ENCODE assay signal across 2 cellular contexts in genomic region chr3:109115451-109115850, GRCh38.
TF ChIP-seq lines count a peak whose summit lies in the region.

No MANE protein-coding gene starts in this region.

TF ChIP-seq in GM23338, 12 proteins besides CTCF, POLR2A, EP300 and RAD21:
- TF ChIP-seq REST (IDR thresholded peaks at IDR 0.05; ENCODE audit: unreplicated experiment) (no peak), JUNB (IDR thresholded peaks at IDR 0.05; ENCODE audit: unreplicated experiment) (no peak), CREB1 (CRISPR knock-in tag; IDR thresholded peaks at IDR 0.05; ENCODE audit: low read depth) (no peak), ETS1 (IDR thresholded peaks at IDR 0.05) (no peak), POLR2AphosphoS5 (IDR thresholded peaks at IDR 0.05; ENCODE audit: low read depth) (no peak), STAT1 (IDR thresholded peaks at IDR 0.05; ENCODE audit: unreplicated experiment) (no peak), NANOG (IDR thresholded peaks at IDR 0.05; ENCODE audit: borderline replicate concordance) (no peak), EZH2 (IDR thresholded peaks at IDR 0.05; ENCODE audit: low read depth, unreplicated experiment) (no peak), ZNF331 (CRISPR knock-in tag; IDR thresholded peaks at IDR 0.05; ENCODE audit: low read depth) (no peak)
TF ChIP-seq in GM23338: peak in this region for 0.

TF ChIP-seq in SK-N-SH, 30 proteins besides CTCF, POLR2A, EP300 and RAD21 (continued from another document):
- TF ChIP-seq, protein P1, sequence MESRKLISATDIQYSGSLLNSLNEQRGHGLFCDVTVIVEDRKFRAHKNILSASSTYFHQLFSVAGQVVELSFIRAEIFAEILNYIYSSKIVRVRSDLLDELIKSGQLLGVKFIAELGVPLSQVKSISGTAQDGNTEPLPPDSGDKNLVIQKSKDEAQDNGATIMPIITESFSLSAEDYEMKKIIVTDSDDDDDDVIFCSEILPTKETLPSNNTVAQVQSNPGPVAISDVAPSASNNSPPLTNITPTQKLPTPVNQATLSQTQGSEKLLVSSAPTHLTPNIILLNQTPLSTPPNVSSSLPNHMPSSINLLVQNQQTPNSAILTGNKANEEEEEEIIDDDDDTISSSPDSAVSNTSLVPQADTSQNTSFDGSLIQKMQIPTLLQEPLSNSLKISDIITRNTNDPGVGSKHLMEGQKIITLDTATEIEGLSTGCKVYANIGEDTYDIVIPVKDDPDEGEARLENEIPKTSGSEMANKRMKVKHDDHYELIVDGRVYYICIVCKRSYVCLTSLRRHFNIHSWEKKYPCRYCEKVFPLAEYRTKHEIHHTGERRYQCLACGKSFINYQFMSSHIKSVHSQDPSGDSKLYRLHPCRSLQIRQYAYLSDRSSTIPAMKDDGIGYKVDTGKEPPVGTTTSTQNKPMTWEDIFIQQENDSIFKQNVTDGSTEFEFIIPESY (IDR thresholded peaks at IDR 0.05; ENCODE audit: borderline replicate concordance, low read depth) = no peak
- TF ChIP-seq, protein P2, sequence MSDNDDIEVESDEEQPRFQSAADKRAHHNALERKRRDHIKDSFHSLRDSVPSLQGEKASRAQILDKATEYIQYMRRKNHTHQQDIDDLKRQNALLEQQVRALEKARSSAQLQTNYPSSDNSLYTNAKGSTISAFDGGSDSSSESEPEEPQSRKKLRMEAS (IDR thresholded peaks at IDR 0.05; ENCODE audit: low read depth) = no peak
- TF ChIP-seq RCOR1 (IDR thresholded peaks at IDR 0.05; ENCODE audit: low read length) = no peak
- TF ChIP-seq MEF2A (IDR thresholded peaks at IDR 0.05; ENCODE audit: borderline replicate concordance, low read depth) = no peak
- TF ChIP-seq USF1 (IDR thresholded peaks at IDR 0.05; ENCODE audit: borderline replicate concordance, low read depth) = no peak
- TF ChIP-seq EZH2phosphoT487 (IDR thresholded peaks at IDR 0.05; ENCODE audit: borderline replicate concordance, low read depth) = no peak
